16 cellular contexts compared by ENCODE assay signal in genomic region chr2:191580581-191580980, GRCh38.
"Had no signal": no experiment of that assay in that cellular context is flagged by ENCODE, and none has a peak within 500 bp of the region (broad histone marks: within the 10 kb centered on the region; RNA-seq: fewer than 3 reads in every experiment).

No MANE protein-coding gene starts in this region.

- ATAC-seq: activated T-cell treated with anti-CD3 and anti-CD28 coated beads, Interleukin-2, amount 50 U/mL, for 72 hours; gastrocnemius medialis; heart left ventricle; right cardiac atrium had no signal

- H3K4me1 ChIP-seq: gastrocnemius medialis, heart left ventricle, left ventricle myocardium inferior, prostate gland, tibial nerve had no signal

- H3K36me3 ChIP-seq: gastrocnemius medialis, heart left ventricle, left ventricle myocardium inferior, prostate gland, tibial nerve had no signal

- DNase-seq: activated CD4-positive, alpha-beta T cell treated with anti-CD3 and anti-CD28 coated beads, Interleukin-2, amount 50 U/mL, for 4 hours; activated effector memory CD4-positive, alpha-beta T cell treated with anti-CD3 and anti-CD28 coated beads, Interleukin-2, amount 50 U/mL, for 16 hours; activated naive CD4-positive, alpha-beta T cell treated with anti-CD3 and anti-CD28 coated beads, Interleukin-2, amount 50 U/mL, for 16 hours; activated T-cell treated with anti-CD3 and anti-CD28 coated beads, Interleukin-2, amount 50 U/mL, for 72 hours; dorsolateral prefrontal cortex; gastrocnemius medialis; heart left ventricle; kidney glomerular epithelial cell; left ventricle myocardium inferior; right cardiac atrium; small intestine; stimulated activated CD4-positive, alpha-beta T cell treated with anti-CD3 and anti-CD28 coated beads, Interleukin-15, amount 100 ng/mL, for 24 hours; stimulated activated CD4-positive, alpha-beta T cell treated with anti-CD3 and anti-CD28 coated beads, Interleukin-2, amount 100 ng/mL, for 48 hours; T-helper 2 cell had no signal

- H3K9me3 ChIP-seq: gastrocnemius medialis, heart left ventricle, left ventricle myocardium inferior, prostate gland, tibial nerve had no signal

- H3K27me3 ChIP-seq: dorsolateral prefrontal cortex, gastrocnemius medialis, tibial nerve had no signal

- H3K4me3 ChIP-seq: dorsolateral prefrontal cortex, gastrocnemius medialis, heart left ventricle, left ventricle myocardium inferior, prostate gland, tibial nerve had no signal

- H3K27ac ChIP-seq: dorsolateral prefrontal cortex, gastrocnemius medialis, heart left ventricle, left ventricle myocardium inferior, prostate gland, tibial nerve had no signal
